ENCODE assay signal across 9 cellular contexts in the genomic region with DNA sequence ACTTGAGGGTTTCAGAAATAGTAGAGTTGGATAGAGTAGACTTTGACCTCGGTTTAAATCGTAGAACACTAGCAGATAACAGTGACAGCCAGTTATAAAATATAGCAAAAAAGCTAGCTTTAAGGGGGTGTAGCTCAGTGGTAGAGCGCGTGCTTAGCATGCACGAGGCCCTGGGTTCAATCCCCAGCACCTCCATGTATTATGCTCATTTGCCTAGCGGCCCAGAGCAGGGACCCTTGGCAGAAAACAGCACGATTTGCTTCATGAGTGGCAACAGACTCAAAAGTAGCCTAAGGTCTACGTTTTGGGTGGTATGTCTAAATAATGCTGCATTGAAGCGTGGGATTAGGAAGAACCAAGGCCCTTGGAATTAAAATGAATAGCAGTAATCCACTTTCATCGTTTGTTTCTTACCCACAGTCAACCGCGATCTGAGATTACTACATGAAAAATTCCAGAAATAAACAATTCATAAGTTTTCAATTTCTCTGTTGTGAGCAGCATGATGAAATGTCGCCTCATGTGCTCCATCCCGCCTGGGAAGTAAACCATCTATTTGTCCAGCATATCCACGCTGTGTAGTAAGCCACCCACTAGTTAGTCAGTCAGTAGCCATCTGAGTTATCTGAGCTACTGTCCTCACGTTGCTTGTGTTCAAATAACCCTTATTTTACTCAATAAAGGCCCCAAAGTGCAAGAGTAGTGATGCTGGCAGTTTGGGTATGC.
A peak's percentile ranks its signal among the peaks of the same experiment; 100 is the strongest.
DNase-seq lines count a peak whose midpoint lies in the region; ATAC-seq and TF ChIP-seq lines count a peak whose summit lies in the region.
"Had no signal": no experiment of that assay in that cellular context is flagged by ENCODE, and none has a peak within 500 bp of the region (broad histone marks: within the 10 kb centered on the region; RNA-seq: fewer than 3 reads in every experiment).

No MANE protein-coding gene starts in this region.

- no peak overlapping the region for H2BK5ac ChIP-seq in neuronal stem cell (ENCODE audit: low read length)

- DNase-seq in T-helper 1 cell = no peak
- peak; percentile 42 for DNase-seq in NCI-H1105 treated with DMSO at 0.1 percent for 48 hours (lab: John Stamatoyannopoulos, UW)
- DNase-seq in mammary epithelial cell = peak; percentile 67
- no peak for DNase-seq in neuronal stem cell (ENCODE audit: low spot score)
- no peak for DNase-seq in psoas muscle
- no peak for DNase-seq in middle frontal gyrus (ENCODE audit: extremely low spot score, low spot score)
- DNase-seq: T-cell had no signal

- no peak overlapping the region for H3K18ac ChIP-seq in neuronal stem cell (ENCODE audit: low read length)

- CTCF ChIA-PET in mammary epithelial cell (lab: Charles Lee; ENCODE audit: low non-redundant PET) = no interaction called here

- dilution Hi-C loops in mammary epithelial cell (cut with HindIII; ENCODE audit: low sequenced_read_pairs) = no loop called here

- no peak overlapping the region for H2BK120ac ChIP-seq in neuronal stem cell (ENCODE audit: low read depth, low read length)

- H3K79me2 ChIP-seq in mammary epithelial cell (ENCODE audit: insufficient read depth, low read length) = no peaks in the 10 kb centered on the region

- H3K36me3 Mint-ChIP-seq in T-helper 1 cell treated with Interleukin-12 subunit alpha and Interleukin-12 subunit beta and Interleukin-4 antibody, amounts not matched to agents 30 μg/mL and 1 μg/mL, for 36 hours (ENCODE audit: low read depth) = peaks cover 7% of the 10 kb centered on the region

- H3K36me3 ChIP-seq in mammary epithelial cell (ENCODE audit: insufficient read depth, low read length) (no peaks in the 10 kb centered on the region), neuronal stem cell (replicated peaks in 1 of 2; ENCODE audit: control insufficient read depth in 2 of 2, insufficient read depth in 2 of 2, low read length in 2 of 2) (no peaks in the 10 kb centered on the region), psoas muscle (ENCODE audit: insufficient read depth in 1 of 2, low read depth in 1 of 2) (no peaks in the 10 kb centered on the region)

- H3K79me1 ChIP-seq in neuronal stem cell (ENCODE audit: low read depth, low read length) = no peaks in the 10 kb centered on the region

- WGBS in mammary epithelial cell (ENCODE audit: low coverage, missing lambda C conversion rate) = 94% methylated on average over 14 of the region's 16 CpGs
- no CpG with 5 or more reads among the region's 16 CpGs for WGBS in neuronal stem cell (ENCODE audit: extremely low coverage in 2 of 2, insufficient read length in 2 of 2, insufficient replicate concordance in 1 of 2), 2 donors
- 36 to 38% (median 37%) methylated on average over 16 of the region's 16 CpGs for WGBS in psoas muscle, 3 donors

- no peak overlapping the region for H3K14ac ChIP-seq in neuronal stem cell (ENCODE audit: low read length)

- H3K9me3 ChIP-seq in mammary epithelial cell (replicated peaks; ENCODE audit: insufficient read depth, low read length) (no peaks in the 10 kb centered on the region), neuronal stem cell (replicated peaks in 1 of 2; ENCODE audit: control insufficient read depth in 2 of 2, insufficient read depth in 1 of 2, low read depth in 1 of 2, low read length in 2 of 2) (peaks cover 0 to 12% of the 10 kb centered on the region in 2 donors), psoas muscle (no peaks in the 10 kb centered on the region)

- no peak overlapping the region for H3K4me2 ChIP-seq in mammary epithelial cell (ENCODE audit: insufficient read depth, low read depth, low read length)
- H3K4me2 ChIP-seq in neuronal stem cell (ENCODE audit: insufficient read depth, low read length, poor library complexity, severe bottlenecking) = peak overlapping the region; percentile 47

- in situ Hi-C loops in mammary epithelial cell (cut with MboI; ENCODE audit: low sequenced_read_pairs in 2 of 2) = no loop called here

- H4K20me1 ChIP-seq in mammary epithelial cell (ENCODE audit: insufficient read depth, low read length) = no peaks in the 10 kb centered on the region

- intact Hi-C loops in mammary epithelial cell (cut with micrococcal nuclease) = loop anchor here (2.0 kb wide), 1 partner anchor 14 kb away; no protein-coding TSS in a partner anchor
- intact Hi-C loops in psoas muscle (cut with DNase I) = no loop called here

- H2AK5ac ChIP-seq in neuronal stem cell (ENCODE audit: low read depth, low read length) = no peak overlapping the region

- H3K23ac ChIP-seq in neuronal stem cell (ENCODE audit: low read depth, low read length, poor library complexity) = no peak overlapping the region

- H3K4me1 Mint-ChIP-seq in T-helper 1 cell treated with Interleukin-12 subunit alpha and Interleukin-12 subunit beta and Interleukin-4 antibody, amounts not matched to agents 30 μg/mL and 1 μg/mL, for 36 hours (ENCODE audit: low read depth) = peaks cover 4% of the 10 kb centered on the region

- H2BK12ac ChIP-seq in neuronal stem cell (ENCODE audit: low read length) = no peak overlapping the region

- no peak overlapping the region for H3K4me3 Mint-ChIP-seq in T-helper 1 cell treated with Interleukin-12 subunit alpha and Interleukin-12 subunit beta and Interleukin-4 antibody, amounts not matched to agents 30 μg/mL and 1 μg/mL, for 36 hours

- H3K27ac ChIP-seq in mammary epithelial cell (ENCODE audit: insufficient read depth, low read depth, low read length) = no peak overlapping the region
- peak overlapping the region; percentile 76 for H3K27ac ChIP-seq in neuronal stem cell (replicated peaks; ENCODE audit: low read length)
- no peak overlapping the region for H3K27ac ChIP-seq in psoas muscle

- no peaks in the 10 kb centered on the region for H3K27me3 ChIP-seq in mammary epithelial cell (ENCODE audit: insufficient read depth, low read length)
- peaks cover 0 to 18% (median 0%) of the 10 kb centered on the region in 3 experiments for H3K27me3 ChIP-seq in neuronal stem cell (ENCODE audit: control insufficient read depth in 3 of 3, insufficient read depth in 3 of 3, low read depth in 1 of 3, low read length in 3 of 3)
- H3K27me3 ChIP-seq in psoas muscle (ENCODE audit: insufficient read depth in 3 of 3, low read length in 2 of 3) = peaks cover 0 to 42% (median 8%) of the 10 kb centered on the region in 3 donors

- no peak overlapping the region for H2BK15ac ChIP-seq in neuronal stem cell (ENCODE audit: low read length)

- H4K91ac ChIP-seq in neuronal stem cell (ENCODE audit: low read depth, low read length, poor library complexity) = no peak overlapping the region

- peaks cover 49% of the 10 kb centered on the region for H3K27me3 Mint-ChIP-seq in T-helper 1 cell treated with Interleukin-12 subunit alpha and Interleukin-12 subunit beta and Interleukin-4 antibody, amounts not matched to agents 30 μg/mL and 1 μg/mL, for 36 hours (ENCODE audit: low read depth)

- TF ChIP-seq CTCF in mammary epithelial cell (conservative IDR thresholded peaks at IDR 0.05 in 1 of 2, IDR thresholded peaks at IDR 0.05 in 1 of 2; ENCODE audit: extremely low read depth in 1 of 2, insufficient read depth in 1 of 2, low read depth in 1 of 2, low read length in 2 of 2) (no peak), psoas muscle (IDR thresholded peaks at IDR 0.05) (no peak)

- H3K9me3 Mint-ChIP-seq in T-helper 1 cell treated with Interleukin-12 subunit alpha and Interleukin-12 subunit beta and Interleukin-4 antibody, amounts not matched to agents 30 μg/mL and 1 μg/mL, for 36 hours = peaks cover 26% of the 10 kb centered on the region

- no peak for ATAC-seq in psoas muscle
- ATAC-seq in GM21723 (IDR thresholded peaks at IDR 0.05; ENCODE audit: unreplicated experiment) = no peak

- H2AFZ ChIP-seq in mammary epithelial cell (ENCODE audit: low read depth, low read length) (no peak overlapping the region), neuronal stem cell (ENCODE audit: low read length) (peak overlapping the region; percentile 81)

- TSS peak; percentile 99 for BruUV-seq in mammary epithelial cell (replicated peaks; lab: Mats Ljungman, UMichigan)

- no peak overlapping the region for H3K4ac ChIP-seq in neuronal stem cell (ENCODE audit: low read length)

- no peak overlapping the region for H4K8ac ChIP-seq in neuronal stem cell (ENCODE audit: low read depth, low read length)

- H3K27ac Mint-ChIP-seq in T-helper 1 cell treated with Interleukin-12 subunit alpha and Interleukin-12 subunit beta and Interleukin-4 antibody, amounts not matched to agents 30 μg/mL and 1 μg/mL, for 36 hours = peak overlapping the region; percentile 26
- H3K27ac Mint-ChIP-seq: T-cell had no signal

- no peak overlapping the region for H3K4me3 ChIP-seq in mammary epithelial cell (replicated peaks in 1 of 3; ENCODE audit: insufficient read depth in 1 of 3, low read depth in 2 of 3, low read length in 3 of 3)
- H3K4me3 ChIP-seq in neuronal stem cell (ENCODE audit: low read length in 2 of 2) = peak overlapping the region; percentile 52 to 73
- H3K4me3 ChIP-seq in psoas muscle = no peak overlapping the region

- no peak overlapping the region for H3K9ac ChIP-seq in mammary epithelial cell (ENCODE audit: insufficient read depth, low read length)
- H3K9ac ChIP-seq in neuronal stem cell (ENCODE audit: low read depth, low read length, poor library complexity) = no peak overlapping the region

- H3K4me1 ChIP-seq in mammary epithelial cell (ENCODE audit: insufficient read depth, low read length) = peaks cover 4% of the 10 kb centered on the region
- no peaks in the 10 kb centered on the region for H3K4me1 ChIP-seq in neuronal stem cell (ENCODE audit: control insufficient read depth in 2 of 2, insufficient read depth in 1 of 2, low read depth in 1 of 2, low read length in 2 of 2)
- H3K4me1 ChIP-seq in psoas muscle = no peaks in the 10 kb centered on the region

Comparison
In these comparisons a context has a peak if more than half of its experiments do, and no peak if none do; other contexts are left out.
1. DNase-seq: peak in NCI-H1105 treated with DMSO at 0.1 percent for 48 hours (single experiment) and mammary epithelial cell (single experiment); none in T-helper 1 cell (0 of 5), neuronal stem cell (single experiment), psoas muscle (0 of 2) and middle frontal gyrus (single experiment).
2. H3K4me3 ChIP-seq: peak in neuronal stem cell (2 of 2); none in mammary epithelial cell (0 of 3) and psoas muscle (single experiment).